Comparison of ENCODE assay signal across 7 cellular contexts in the genomic region with DNA sequence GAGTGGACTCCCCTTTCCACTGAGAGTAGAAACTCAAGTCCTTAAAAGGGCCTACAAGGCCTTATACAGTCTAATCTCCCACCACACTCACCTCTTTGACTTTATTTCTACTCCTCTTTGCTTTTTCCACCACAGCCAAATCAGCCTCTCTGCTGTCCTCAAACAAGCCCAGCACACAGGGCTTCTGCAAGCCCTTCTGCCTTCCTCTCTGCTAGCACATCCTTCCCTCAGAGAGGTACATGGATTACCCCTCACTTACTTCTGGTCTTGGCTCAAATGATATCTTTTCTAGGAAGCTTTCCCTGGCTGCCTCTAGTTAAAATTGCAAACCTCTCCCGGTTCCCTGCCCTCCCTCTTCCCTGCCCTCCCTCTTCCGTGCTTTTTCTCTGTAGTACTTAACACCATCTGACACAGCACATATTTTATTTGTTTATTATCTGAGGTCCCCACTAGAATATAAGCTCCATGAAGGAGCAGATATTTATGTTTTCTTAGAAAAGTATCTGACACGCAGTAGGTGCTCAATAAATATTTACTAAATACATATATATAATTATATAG. TPM values are rescaled to one million over a fixed set of nuclear protein-coding genes. Genes with fewer than 3 reads are reported as not detected.
DNase-seq lines count a peak whose midpoint lies in the region; TF ChIP-seq lines count a peak whose summit lies in the region.

No MANE protein-coding gene starts in this region.

- H3K9me3 ChIP-seq in GM23248 (ENCODE audit: low read depth) (no peaks in the 10 kb centered on the region), SK-N-MC (ENCODE audit: low read depth, low read length) (no peaks in the 10 kb centered on the region), smooth muscle cell (replicated peaks; ENCODE audit: low read depth) (no peaks in the 10 kb centered on the region), right atrium auricular region (no peaks in the 10 kb centered on the region)

- H3K4me2 ChIP-seq in GM23248 (ENCODE audit: unreplicated experiment) = peak overlapping the region; percentile 90
- H3K4me2 ChIP-seq in smooth muscle cell = peak overlapping the region; percentile 90

- H3K36me3 ChIP-seq in GM23248 (ENCODE audit: low read depth) (no peaks in the 10 kb centered on the region), SK-N-MC (ENCODE audit: insufficient read depth, low read length) (no peaks in the 10 kb centered on the region), smooth muscle cell (ENCODE audit: low read depth) (no peaks in the 10 kb centered on the region), right atrium auricular region (no peaks in the 10 kb centered on the region)

- WGBS in GM23248 (ENCODE audit: low coverage in 1 of 2, low lambda C conversion rate in 2 of 2, missing lambda C conversion rate in 2 of 2), 2 experiments = 19 to 34% methylated on average over 2 to 3 of the region's 3 CpGs
- WGBS in smooth muscle cell (ENCODE audit: low lambda C conversion rate) = 30% methylated on average over 3 of the region's 3 CpGs

- peak; percentile 37 for DNase-seq in GM23248
- no peak for DNase-seq in SK-N-MC (ENCODE audit: low read depth, low spot score)
- peak; percentile 27 for DNase-seq in fibroblast of the aortic adventitia (ENCODE audit: low read depth)
- no peak for DNase-seq in smooth muscle cell (lab: John Stamatoyannopoulos, UW; ENCODE audit: unreplicated experiment)
- no peak for DNase-seq in NCI-H524 treated with DMSO at 0.1 percent for 48 hours (lab: John Stamatoyannopoulos, UW)
- no peak for DNase-seq in mesenteric fat pad (ENCODE audit: low spot score)
- no peak for DNase-seq in right atrium auricular region (ENCODE audit: low spot score)

- no peaks in the 10 kb centered on the region for H4K20me1 ChIP-seq in GM23248 (ENCODE audit: insufficient read depth)
- no peaks in the 10 kb centered on the region for H4K20me1 ChIP-seq in smooth muscle cell (ENCODE audit: low read depth)

- H3K27ac ChIP-seq in GM23248 = no peak overlapping the region
- no peak overlapping the region for H3K27ac ChIP-seq in SK-N-MC
- H3K27ac ChIP-seq in smooth muscle cell (ENCODE audit: low read depth) = no peak overlapping the region
- peak overlapping the region in 1 of 2 donors; percentile 96 for H3K27ac ChIP-seq in right atrium auricular region

- H3K27me3 ChIP-seq in GM23248 (replicated peaks; ENCODE audit: insufficient read depth) = no peaks in the 10 kb centered on the region
- H3K27me3 ChIP-seq in smooth muscle cell (ENCODE audit: low read depth) = no peaks in the 10 kb centered on the region
- H3K27me3 ChIP-seq in right atrium auricular region = no peaks in the 10 kb centered on the region

- H3K9ac ChIP-seq in GM23248 (peak overlapping the region; percentile 86; the same call in 1 of the 2 replicates), SK-N-MC (ENCODE audit: insufficient read length) (no peak overlapping the region), smooth muscle cell (ENCODE audit: low read depth) (no peak overlapping the region)

- H3F3A ChIP-seq in GM23248 (ENCODE audit: insufficient read depth) = no peaks in the 10 kb centered on the region
- H3F3A ChIP-seq in smooth muscle cell (ENCODE audit: low read depth) = no peaks in the 10 kb centered on the region

- H3K4me3 ChIP-seq in GM23248 (peak overlapping the region; percentile 85), SK-N-MC (0 out of 2 replicates have a peak overlapping the region, but pooled peaks have one; percentile 19), fibroblast of the aortic adventitia (ENCODE audit: low read depth, low read length) (peak overlapping the region; percentile 87), smooth muscle cell (peak overlapping the region; percentile 70), right atrium auricular region (no peak overlapping the region)

- H3K79me2 ChIP-seq in GM23248 (ENCODE audit: insufficient read depth) (peaks cover 64% of the 10 kb centered on the region), smooth muscle cell (ENCODE audit: low read depth) (peaks cover 32% of the 10 kb centered on the region)

- TF ChIP-seq CTCF in fibroblast of the aortic adventitia (IDR thresholded peaks at IDR 0.05; ENCODE audit: insufficient read depth, low read length) (no peak), smooth muscle cell (IDR thresholded peaks at IDR 0.05; ENCODE audit: borderline replicate concordance, insufficient read depth, poor library complexity, severe bottlenecking) (no peak), right atrium auricular region (IDR thresholded peaks at IDR 0.05) (no peak)

- in situ Hi-C loops in GM23248 (cut with MboI) = loop anchor here (25.0 kb wide), 1 partner anchor 97 kb away; no protein-coding TSS in a partner anchor

- H3K4me1 ChIP-seq in GM23248 (ENCODE audit: insufficient read depth) = peaks cover 15% of the 10 kb centered on the region
- peaks cover 6% of the 10 kb centered on the region for H3K4me1 ChIP-seq in smooth muscle cell (ENCODE audit: low read depth)
- H3K4me1 ChIP-seq in right atrium auricular region = peaks cover 0 to 22% of the 10 kb centered on the region in 2 donors

- no peaks in the 10 kb centered on the region for H3K9me2 ChIP-seq in GM23248 (ENCODE audit: insufficient read depth)

- H2AFZ ChIP-seq in GM23248 = no peak overlapping the region
- H2AFZ ChIP-seq in smooth muscle cell (ENCODE audit: low read depth) = no peak overlapping the region

RNA-seq across cellular contexts. Expression of a gene that starts 1.7 kb away (rescaled TPM):
- total RNA-seq in GM23248 (2014; rRNA removed; shearing (Covaris generic)) = 5.9 and 9.0 TPM in 2 replicates
- polyA plus RNA-seq in GM23248 (2016; fragmentation: Nextera tagmentation; extraction: Ambion mirVana) (3.7 and 5.1 TPM in 2 replicates), smooth muscle cell (2.2 and 4.5 TPM in 2 replicates)
- total RNA-seq in fibroblast of the aortic adventitia (ENCODE audit: low replicate concordance) (28.1 and 30.4 TPM in 2 replicates), smooth muscle cell (13.5 and 18.8 TPM in 2 replicates), mesenteric fat pad (38.5 TPM), right atrium auricular region (10 to 100 TPM in 1 of 2 donors, 1 to 10 TPM in 1; 7.3 to 13.0 TPM)

Comparison
In these comparisons a context has a peak if more than half of its experiments do, and no peak if none do; other contexts are left out.
1. DNase-seq: peak in GM23248 (single experiment) and fibroblast of the aortic adventitia (single experiment); none in SK-N-MC (single experiment), smooth muscle cell (single experiment), NCI-H524 treated with DMSO at 0.1 percent for 48 hours (single experiment), mesenteric fat pad (single experiment) and right atrium auricular region (single experiment).
2. H3K4me3 ChIP-seq: peak in GM23248 (single experiment), SK-N-MC (single experiment), fibroblast of the aortic adventitia (single experiment) and smooth muscle cell (single experiment); none in right atrium auricular region (0 of 2).